In the genomic region with DNA sequence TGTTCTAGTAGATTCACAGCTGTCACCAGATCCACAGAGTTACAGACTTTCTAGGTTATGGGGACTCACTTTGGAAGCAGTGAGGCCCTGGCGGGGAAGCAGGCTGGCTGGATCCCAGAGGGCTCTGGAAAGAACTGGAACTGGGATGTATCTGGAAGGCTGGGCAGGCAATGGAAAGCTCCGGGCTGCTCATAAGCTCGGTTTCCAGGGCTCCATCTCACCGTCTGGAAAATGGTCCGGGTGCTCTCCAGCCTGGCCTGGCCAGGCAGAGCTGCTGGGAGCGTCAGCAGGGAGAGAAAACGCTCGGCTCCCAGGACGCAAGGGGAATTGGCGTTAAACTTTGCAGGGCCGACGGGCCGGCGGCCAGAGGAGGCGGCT, we compare ENCODE assay signal across 13 cellular contexts. TPM values are rescaled to one million over a fixed set of nuclear protein-coding genes. Genes with fewer than 3 reads are reported as not detected.
DNase-seq lines count a peak whose midpoint lies in the region; ATAC-seq and TF ChIP-seq lines count a peak whose summit lies in the region.
"Had no signal": no experiment of that assay in that cellular context is flagged by ENCODE, and none has a peak within 500 bp of the region (broad histone marks: within the 10 kb centered on the region; RNA-seq: fewer than 3 reads in every experiment).

No MANE protein-coding gene starts in this region.

- no peak overlapping the region for H2BK120ac ChIP-seq in mesendoderm (ENCODE audit: low read depth, low read length)

- H3K56ac ChIP-seq in mesendoderm (ENCODE audit: low read length), result peak overlapping the region; percentile 66

- H3K4me1 ChIP-seq in mesendoderm (ENCODE audit: control insufficient read depth, low read depth, low read length), result peaks cover 3% of the 10 kb centered on the region
- peaks cover 15% of the 10 kb centered on the region for H3K4me1 ChIP-seq in suprapubic skin
- no peaks in the 10 kb centered on the region for H3K4me1 ChIP-seq in uterus
- H3K4me1 ChIP-seq: A549 had no signal

- ATAC-seq in GM18520 (IDR thresholded peaks at IDR 0.05; ENCODE audit: unreplicated experiment), result no peak
- ATAC-seq: A549, HCT116, Panc1 had no signal

- H3K18ac ChIP-seq in mesendoderm (ENCODE audit: low read length), result no peak overlapping the region

- peak overlapping the region; percentile 59 for H3K4me2 ChIP-seq in mesendoderm (ENCODE audit: low read length)
- H3K4me2 ChIP-seq: A549 had no signal

- TF ChIP-seq CTCF in suprapubic skin (IDR thresholded peaks at IDR 0.05) (no peak), uterus (IDR thresholded peaks at IDR 0.05) (no peak)

- H2BK5ac ChIP-seq in mesendoderm (ENCODE audit: low read length), result no peak overlapping the region

- no CpG with 5 or more reads among the region's 15 CpGs for WGBS in mesendoderm (ENCODE audit: extremely low coverage, insufficient coverage, low lambda C conversion rate)
- 4% methylated on average over 9 of the region's 15 CpGs for WGBS in suprapubic skin

- H3K9me3 ChIP-seq in suprapubic skin (no peaks in the 10 kb centered on the region), uterus (no peaks in the 10 kb centered on the region)
- H3K9me3 ChIP-seq: A549, ovary had no signal

- no peak overlapping the region for H3K4ac ChIP-seq in mesendoderm (ENCODE audit: low read depth, low read length)

- H4K8ac ChIP-seq in mesendoderm (ENCODE audit: low read depth, low read length), result no peak overlapping the region

- H3K23ac ChIP-seq in mesendoderm (ENCODE audit: low read length), result no peak overlapping the region

- no peak for TF ChIP-seq EP300 in suprapubic skin (IDR thresholded peaks at IDR 0.05)

- H3K4me3 ChIP-seq in mesendoderm (ENCODE audit: low read length) (peak overlapping the region; percentile 18), suprapubic skin (peak overlapping the region; percentile 53), uterus (no peak overlapping the region)
- H3K4me3 ChIP-seq: A549, ovary had no signal

- no peaks in the 10 kb centered on the region for H3K36me3 ChIP-seq in mesendoderm (ENCODE audit: control insufficient read depth, insufficient read depth, low read length)
- no peaks in the 10 kb centered on the region for H3K36me3 ChIP-seq in suprapubic skin
- H3K36me3 ChIP-seq in uterus, result no peaks in the 10 kb centered on the region
- H3K36me3 ChIP-seq: ovary had no signal

- TF ChIP-seq POLR2A in suprapubic skin (IDR thresholded peaks at IDR 0.05) (no peak), uterus (IDR thresholded peaks at IDR 0.05) (no peak)

- no peaks in the 10 kb centered on the region for H3K79me2 ChIP-seq in mesendoderm (ENCODE audit: control insufficient read depth, insufficient read depth, low read length)

- DNase-seq in NCI-H1694 (lab: John Stamatoyannopoulos, UW) (peak; percentile 47), NCI-H1694 treated with DMSO at 0.1 percent for 48 hours (lab: John Stamatoyannopoulos, UW) (no peak), cerebellar nuclear complex (lab: John Stamatoyannopoulos, UW) (peak; percentile 0 to 20), mesendoderm (peak; percentile 65), suprapubic skin (ENCODE audit: low spot score in 2 of 2) (no peak), COLO668 (lab: John Stamatoyannopoulos, UW; ENCODE audit: unreplicated experiment) (no peak), uterus (no peak)
- DNase-seq: activated CD8-positive, alpha-beta memory T cell treated with anti-CD3 and anti-CD28 coated beads, Interleukin-2, amount 50 U/mL, for 48 hours had no signal

- intact Hi-C loops in uterus (cut with DNase I; ENCODE audit: low total_unique reads), result no loop called here

- H4K5ac ChIP-seq in mesendoderm (ENCODE audit: low read length), result no peak overlapping the region

- no peak overlapping the region for H2BK15ac ChIP-seq in mesendoderm (replicated peaks; ENCODE audit: low read depth)

- H2AK5ac ChIP-seq in mesendoderm (ENCODE audit: low read length), result no peak overlapping the region

- H3K27me3 ChIP-seq in mesendoderm (ENCODE audit: insufficient read depth, low read length, poor library complexity), result peaks cover 5% of the 10 kb centered on the region
- H3K27me3 ChIP-seq in suprapubic skin, result peaks cover 79% of the 10 kb centered on the region
- peaks cover 5 to 13% of the 10 kb centered on the region in 2 donors for H3K27me3 ChIP-seq in uterus
- H3K27me3 ChIP-seq: ovary had no signal

- peak overlapping the region; percentile 55 for H3K9ac ChIP-seq in mesendoderm (ENCODE audit: low read length)

- H3K27ac ChIP-seq in mesendoderm (ENCODE audit: low read depth, low read length), result no peak overlapping the region
- H3K27ac ChIP-seq in suprapubic skin, result no peak overlapping the region
- H3K27ac ChIP-seq in uterus, result no peak overlapping the region
- H3K27ac ChIP-seq: A549, ovary had no signal

- no peaks in the 10 kb centered on the region for H3K79me1 ChIP-seq in mesendoderm (ENCODE audit: low read length)

RNA-seq across cellular contexts. Expression of a gene that starts 0.3 kb away (rescaled TPM):
- polyA plus RNA-seq in mesendoderm (2013, experiment 1 of 2), result 1.8 TPM
- polyA plus RNA-seq in mesendoderm (2013, experiment 2 of 2), result 1.9 TPM
- total RNA-seq in suprapubic skin, result 1 to 10 TPM in 2 of 4 donors, under 1 TPM in 2; 0.24 to 2.2 (median 0.89) TPM
- 1 to 10 TPM in 1 of 4 donors, under 1 TPM in 1, not detected in 2; 0.26 to 2.6 TPM for total RNA-seq in uterus
- polyA plus RNA-seq: A549 had no signal

Comparison
In these comparisons a context has a peak if more than half of its experiments do, and no peak if none do; other contexts are left out.
1. DNase-seq: peak in NCI-H1694 (single experiment), cerebellar nuclear complex (2 of 2) and mesendoderm (single experiment); none in NCI-H1694 treated with DMSO at 0.1 percent for 48 hours (single experiment), suprapubic skin (0 of 2), COLO668 (single experiment) and uterus (0 of 2).
2. H3K4me3 ChIP-seq: peak in mesendoderm (single experiment) and suprapubic skin (single experiment); none in uterus (0 of 2).